22 cellular contexts compared by ENCODE assay signal in the genomic region with DNA sequence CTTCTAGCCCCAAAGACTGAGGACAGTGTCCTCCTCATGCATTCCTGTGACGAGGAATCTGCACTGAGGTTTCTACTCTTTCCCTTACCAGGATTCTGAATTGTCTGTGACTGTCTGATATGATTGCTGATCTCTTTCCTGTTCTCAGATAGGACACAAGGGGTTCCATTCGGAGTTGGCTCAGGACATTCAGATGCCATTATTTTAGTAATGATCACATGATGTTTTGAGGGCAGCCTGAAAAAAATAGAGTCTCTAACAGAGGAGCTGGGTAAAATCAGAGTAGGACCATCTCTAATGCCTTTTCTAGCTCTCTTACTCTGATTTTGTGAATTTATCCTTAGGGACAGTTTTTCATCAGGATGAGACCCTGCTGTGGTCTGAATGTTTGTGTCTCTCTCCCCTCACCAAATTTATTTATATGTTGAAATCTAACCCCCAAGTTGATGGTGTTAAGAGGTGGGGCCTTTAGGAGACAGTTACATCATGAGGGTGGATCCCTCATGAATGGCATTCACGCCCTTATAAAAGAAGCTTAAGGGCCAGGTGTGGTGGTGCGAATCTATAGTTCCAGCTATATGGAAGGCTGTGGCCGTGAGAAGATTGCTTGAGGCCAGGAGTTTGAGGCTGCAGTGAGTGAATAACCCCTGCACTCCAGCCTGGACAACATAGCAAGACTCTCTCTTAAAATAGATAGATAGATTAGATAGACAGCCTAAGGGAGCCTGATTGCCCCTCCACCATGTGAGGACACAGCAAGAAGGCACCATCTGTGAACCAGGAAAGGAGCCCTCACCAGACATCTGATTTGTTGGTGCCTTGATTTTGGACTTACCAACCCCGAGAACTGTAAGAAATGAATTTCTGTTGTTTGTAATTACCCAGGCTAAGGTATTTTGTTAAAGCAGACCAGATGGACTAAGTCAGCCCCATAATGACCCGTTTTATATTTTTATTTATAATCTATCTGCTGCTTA. TPM values are rescaled to one million over a fixed set of nuclear protein-coding genes. Genes with fewer than 3 reads are reported as not detected.
DNase-seq lines count a peak whose midpoint lies in the region; ATAC-seq and TF ChIP-seq lines count a peak whose summit lies in the region.
"Had no signal": no experiment of that assay in that cellular context is flagged by ENCODE, and none has a peak within 500 bp of the region (broad histone marks: within the 10 kb centered on the region; RNA-seq: fewer than 3 reads in every experiment).

No MANE protein-coding gene starts in this region.

- ATAC-seq in GM23338 (no peak), WTC11 (no peak), sciatic nerve (no peak), HG02973 (IDR thresholded peaks at IDR 0.05; ENCODE audit: unreplicated experiment) (no peak)
- ATAC-seq: activated CD8-positive, alpha-beta T cell treated with anti-CD3 and anti-CD28 coated beads, Interleukin-2, amount 10 ng/mL, durations not matched to agents 7 days and 5 days; left ventricle myocardium superior had no signal

- H3K27ac Mint-ChIP-seq in GM23338 = peak overlapping the region; percentile 30; the same call in 1 of the 2 replicates
- H3K27ac Mint-ChIP-seq in WTC11 = peak overlapping the region; percentile 17
- H3K27ac Mint-ChIP-seq in progenitor cell of endocrine pancreas = peak overlapping the region; percentile 12
- H3K27ac Mint-ChIP-seq: activated CD8-positive, alpha-beta T cell treated with anti-CD3 and anti-CD28 coated beads, Interleukin-2, amount 10 ng/mL, durations not matched to agents 7 days and 5 days had no signal

- no peaks in the 10 kb centered on the region for H3K9me2 ChIP-seq in GM23338 (ENCODE audit: insufficient read depth)

- no peaks in the 10 kb centered on the region for H3F3A ChIP-seq in GM23338 (replicated peaks; ENCODE audit: low read depth)

- peaks cover 20% of the 10 kb centered on the region; the same call in 2 of the 3 replicates for H3K36me3 Mint-ChIP-seq in GM23338 (ENCODE audit: low read depth)
- H3K36me3 Mint-ChIP-seq in WTC11 = peaks cover 11% of the 10 kb centered on the region
- peaks cover 15% of the 10 kb centered on the region for H3K36me3 Mint-ChIP-seq in progenitor cell of endocrine pancreas (ENCODE audit: insufficient read depth)

- H3K27me3 ChIP-seq in GM23338 (ENCODE audit: insufficient read depth) (no peaks in the 10 kb centered on the region), liver (ENCODE audit: control insufficient read depth in 4 of 4, insufficient read depth in 4 of 4, low read length in 3 of 4) (no peaks in the 10 kb centered on the region)
- H3K27me3 ChIP-seq: uterus had no signal

- H3K4me1 Mint-ChIP-seq in GM23338 (peaks cover 40% of the 10 kb centered on the region), WTC11 (peaks cover 49% of the 10 kb centered on the region), progenitor cell of endocrine pancreas (ENCODE audit: low read depth) (peaks cover 72% of the 10 kb centered on the region)

- H4K20me1 ChIP-seq in GM23338 (replicated peaks; ENCODE audit: insufficient read depth) = peaks cover 35% of the 10 kb centered on the region

- no peak overlapping the region for H3K4me3 ChIP-seq in GM23338
- H3K4me3 ChIP-seq in liver (ENCODE audit: low read depth in 1 of 3, low read length in 3 of 3) = no peak overlapping the region
- H3K4me3 ChIP-seq: uterus had no signal

- CTCF ChIA-PET in WTC11 (lab: Charles Lee) = no interaction called here

- H3K27ac ChIP-seq in GM23338 (ENCODE audit: low read depth) = peak overlapping the region; percentile 76; the same call in 1 of the 2 replicates
- peak overlapping the region; percentile 5 to 14 for H3K27ac ChIP-seq in liver (ENCODE audit: low read depth in 1 of 2, low read length in 2 of 2)
- H3K27ac ChIP-seq: uterus had no signal

- H3K4me1 ChIP-seq in GM23338 (ENCODE audit: insufficient read depth) = peaks cover 24% of the 10 kb centered on the region
- peaks cover 14 to 88% (median 59%) of the 10 kb centered on the region in 4 donors for H3K4me1 ChIP-seq in liver (ENCODE audit: control insufficient read depth in 4 of 4, insufficient read depth in 4 of 4, low read length in 3 of 4)

- DNase-seq in GM23338 (ENCODE audit: low spot score) = no peak
- no peak for DNase-seq in WTC11 (ENCODE audit: low spot score)
- no peak for DNase-seq in progenitor cell of endocrine pancreas (ENCODE audit: low spot score, unreplicated experiment)
- no peak for DNase-seq in sciatic nerve (ENCODE audit: low spot score)
- no peak for DNase-seq in cerebellum (ENCODE audit: low spot score)
- DNase-seq in activated naive CD4-positive, alpha-beta T cell treated with anti-CD3 and anti-CD28 coated beads, Interleukin-2, amount 50 U/mL, for 16 hours = no peak
- DNase-seq: activated CD4-positive, CD25-positive, alpha-beta regulatory T cell treated with anti-CD3 and anti-CD28 coated beads, Interleukin-2, amount 50 U/mL, for 72 hours; activated CD8-positive, alpha-beta T cell treated with anti-CD3 and anti-CD28 coated beads, Interleukin-2, amount 10 ng/mL, durations not matched to agents 7 days and 5 days; amniotic stem cell; caudate nucleus; CD4-positive, CD25-positive, alpha-beta regulatory T cell; DMS153; foreskin fibroblast; HCEC 1CT; left ventricle myocardium superior; MM.1S; NCI-H1436; NCI-H524; occipital lobe; uterus had no signal

- H3K9me3 ChIP-seq in liver (ENCODE audit: control insufficient read depth in 4 of 4, low read length in 3 of 4) = no peaks in the 10 kb centered on the region
- H3K9me3 ChIP-seq: uterus had no signal

- TF ChIP-seq CTCF in GM23338 (conservative IDR thresholded peaks at IDR 0.05; ENCODE audit: low read depth in 2 of 2) = no peak
- TF ChIP-seq CTCF in WTC11 (IDR thresholded peaks at IDR 0.05) = no peak
- TF ChIP-seq CTCF in liver (IDR thresholded peaks at IDR 0.05; ENCODE audit: low read depth, low read length, missing input control) = no peak
- no peak for TF ChIP-seq CTCF in progenitor cell of endocrine pancreas (IDR thresholded peaks at IDR 0.05; ENCODE audit: unreplicated experiment)

- H3K4me3 Mint-ChIP-seq in GM23338 (no peak overlapping the region), WTC11 (no peak overlapping the region), progenitor cell of endocrine pancreas (ENCODE audit: low read depth) (no peak overlapping the region)
- H3K4me3 Mint-ChIP-seq: activated CD8-positive, alpha-beta T cell treated with anti-CD3 and anti-CD28 coated beads, Interleukin-2, amount 10 ng/mL, durations not matched to agents 7 days and 5 days; CD4-positive, CD25-positive, alpha-beta regulatory T cell had no signal

- POLR2A ChIA-PET in WTC11 (lab: Charles Lee) = no interaction called here

- peaks cover 99% of the 10 kb centered on the region for H3K79me2 ChIP-seq in GM23338 (replicated peaks; ENCODE audit: insufficient read depth)

- no peaks in the 10 kb centered on the region for H3K36me3 ChIP-seq in GM23338 (ENCODE audit: insufficient read depth)
- H3K36me3 ChIP-seq in liver (ENCODE audit: control insufficient read depth in 4 of 4, insufficient read depth in 3 of 4, low read depth in 1 of 4, low read length in 3 of 4) = peaks cover 0 to 5% (median 0%) of the 10 kb centered on the region in 4 donors
- H3K36me3 ChIP-seq: uterus had no signal

- intact Hi-C loops in sciatic nerve (cut with DNase I) = no loop called here

- no peak overlapping the region for H3K9ac ChIP-seq in liver (ENCODE audit: low read depth in 1 of 2, low read length in 2 of 2)

- WGBS in liver = 88% methylated on average over 7 of the region's 7 CpGs

- H3K9me3 Mint-ChIP-seq in GM23338 = peaks cover 2% of the 10 kb centered on the region; the same call in 1 of the 3 replicates
- peaks cover 5% of the 10 kb centered on the region for H3K9me3 Mint-ChIP-seq in WTC11
- no peaks in the 10 kb centered on the region for H3K9me3 Mint-ChIP-seq in progenitor cell of endocrine pancreas (ENCODE audit: low read depth)

- peaks cover 3% of the 10 kb centered on the region for H3K27me3 Mint-ChIP-seq in GM23338 (ENCODE audit: insufficient read depth, low read depth, poor library complexity)
- H3K27me3 Mint-ChIP-seq in WTC11 (ENCODE audit: low read depth) = no peaks in the 10 kb centered on the region
- H3K27me3 Mint-ChIP-seq in progenitor cell of endocrine pancreas = no peaks in the 10 kb centered on the region
- H3K27me3 Mint-ChIP-seq: CD4-positive, CD25-positive, alpha-beta regulatory T cell had no signal

- TF ChIP-seq RAD21 in liver (IDR thresholded peaks at IDR 0.05) = no peak

- no peak overlapping the region for H2AFZ ChIP-seq in GM23338

- no peak overlapping the region for H3K4me2 ChIP-seq in GM23338

TF ChIP-seq in GM23338, 12 proteins besides CTCF, POLR2A, EP300 and RAD21 (continues in another document):
- TF ChIP-seq CREB1 (CRISPR knock-in tag; IDR thresholded peaks at IDR 0.05; ENCODE audit: low read depth) = no peak
- no peak for TF ChIP-seq ZNF114 (CRISPR knock-in tag; IDR thresholded peaks at IDR 0.05)

TF ChIP-seq in WTC11, 78 proteins besides CTCF, POLR2A, EP300 and RAD21 (continues in another document):
- no peak for TF ChIP-seq FOXK1 (CRISPR knock-in tag; IDR thresholded peaks at IDR 0.05)
- TF ChIP-seq, protein P1, sequence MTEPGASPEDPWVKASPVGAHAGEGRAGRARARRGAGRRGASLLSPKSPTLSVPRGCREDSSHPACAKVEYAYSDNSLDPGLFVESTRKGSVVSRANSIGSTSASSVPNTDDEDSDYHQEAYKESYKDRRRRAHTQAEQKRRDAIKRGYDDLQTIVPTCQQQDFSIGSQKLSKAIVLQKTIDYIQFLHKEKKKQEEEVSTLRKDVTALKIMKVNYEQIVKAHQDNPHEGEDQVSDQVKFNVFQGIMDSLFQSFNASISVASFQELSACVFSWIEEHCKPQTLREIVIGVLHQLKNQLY (CRISPR knock-in tag; IDR thresholded peaks at IDR 0.05) = no peak

TF ChIP-seq in liver, 16 proteins besides CTCF, POLR2A, EP300 and RAD21:
- no peak for TF ChIP-seq FOXA2 (IDR thresholded peaks at IDR 0.05)
- no peak for TF ChIP-seq EGR1 (IDR thresholded peaks at IDR 0.05; ENCODE audit: low read depth in 2 of 2)
- TF ChIP-seq YY1 (IDR thresholded peaks at IDR 0.05) = no peak
- no peak for TF ChIP-seq JUND (IDR thresholded peaks at IDR 0.05)

RNA-seq across cellular contexts. Expression of a gene that starts 24.4 kb away (rescaled TPM):
- 45.0 and 55.4 TPM in 2 replicates for total RNA-seq in GM23338 (2014; rRNA removed; shearing (Covaris generic))
- polyA plus RNA-seq in GM23338 (2016; fragmentation: Nextera tagmentation; extraction: Ambion mirVana) = 17.8 and 19.1 TPM in 2 replicates
- total RNA-seq in WTC11 (2021) = 40.7 to 44.5 TPM (median 42.8 TPM) in 3 replicates
- 10 to 100 TPM; 36.4 to 74.2 TPM for total RNA-seq in liver
- 10 to 100 TPM; 23.3 to 29.4 TPM for polyA plus RNA-seq in liver
- total RNA-seq in progenitor cell of endocrine pancreas = 158 and 161 TPM in 2 replicates
- total RNA-seq in sciatic nerve = 171 TPM
- total RNA-seq in cerebellum = 34.3 TPM
